In the genomic region with DNA sequence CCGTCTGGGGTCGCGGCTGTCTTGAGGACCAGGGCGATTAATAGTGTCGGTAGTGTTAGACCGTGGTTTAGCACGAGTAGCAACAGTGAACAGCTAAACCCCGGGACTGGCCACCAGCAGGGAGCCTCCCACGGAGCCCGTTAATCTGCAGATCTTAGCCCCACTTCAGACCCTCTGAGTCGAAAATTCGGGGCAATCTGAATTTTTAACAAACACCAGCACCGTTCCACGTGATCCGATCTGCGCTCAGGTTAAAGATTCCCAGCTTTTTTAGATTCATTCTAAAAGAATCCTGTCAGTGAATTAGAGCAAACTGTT, we compare ENCODE assay signal across 8 cellular contexts. TPM values are rescaled to one million over a fixed set of nuclear protein-coding genes. Genes with fewer than 3 reads are reported as not detected.
A peak's percentile ranks its signal among the peaks of the same experiment; 100 is the strongest.
DNase-seq lines count a peak whose midpoint lies in the region; ATAC-seq and TF ChIP-seq lines count a peak whose summit lies in the region.

No MANE protein-coding gene starts in this region.

- H3K9me3 ChIP-seq in AG04450 (ENCODE audit: control insufficient read depth, insufficient read depth, low read length) (no peaks in the 10 kb centered on the region; the same call in 1 of the 2 replicates), HUES64 (ENCODE audit: insufficient read depth, low read depth, low read length) (no peaks in the 10 kb centered on the region), muscle layer of colon (ENCODE audit: low read length) (no peaks in the 10 kb centered on the region)

- no peaks in the 10 kb centered on the region for H3K27me3 Mint-ChIP-seq in MCF 10A (ENCODE audit: insufficient read depth, unreplicated experiment)

- H3K27ac Mint-ChIP-seq in MCF 10A (ENCODE audit: low read depth, unreplicated experiment) = peak overlapping the region; percentile 93

- H3K36me3 Mint-ChIP-seq in MCF 10A (ENCODE audit: insufficient read depth, unreplicated experiment) = peaks cover 26% of the 10 kb centered on the region

- no peaks in the 10 kb centered on the region for H3K9me3 Mint-ChIP-seq in MCF 10A (ENCODE audit: unreplicated experiment)

- BruUV-seq in MCF 10A (replicated peaks; lab: Mats Ljungman, UMichigan) = TSS peak; percentile 93

- H3K4me1 ChIP-seq in HUES64 (ENCODE audit: insufficient read depth, low read length) (peaks cover 9% of the 10 kb centered on the region), muscle layer of colon (ENCODE audit: insufficient read depth, low read length) (peaks cover 27% of the 10 kb centered on the region)

- ATAC-seq in HG03457 (IDR thresholded peaks at IDR 0.05; ENCODE audit: unreplicated experiment) = no peak

- H3K9ac ChIP-seq in HUES64 (ENCODE audit: low read depth, low read length) = peak overlapping the region; percentile 97
- peak overlapping the region; percentile 45 for H3K9ac ChIP-seq in muscle layer of colon (ENCODE audit: low read length)

- peaks cover 5% of the 10 kb centered on the region for H3K4me1 Mint-ChIP-seq in MCF 10A (ENCODE audit: insufficient read depth, unreplicated experiment)

- POLR2A ChIA-PET in AG04450 (lab: Yijun Ruan, JAX) (interaction anchor here (0.6 to 0.7 kb wide), 3 partner anchors 43 to 166 kb away, joined by 3 to 6 read pairs (median 5); no protein-coding TSS in a partner anchor), MCF 10A (lab: Yijun Ruan, JAX) (interaction anchor here (0.6 to 3.4 kb wide), 13 partner anchors 9 to 182 kb away, joined by 3 to 40 read pairs (median 3); no protein-coding TSS in a partner anchor)

- H3K4me3 Mint-ChIP-seq in MCF 10A (ENCODE audit: unreplicated experiment) = peak overlapping the region; percentile 91

- no peak for DNase-seq in AG04450 (ENCODE audit: low read depth, low spot score)
- no peak for DNase-seq in MCF 10A (ENCODE audit: unreplicated experiment)
- DNase-seq in HT-29 (ENCODE audit: low spot score) = no peak
- DNase-seq in D341Med (ENCODE audit: low spot score) = no peak
- no peak for DNase-seq in NOMO-1 treated with dmso at 0.1 percent for 144 hours (lab: John Stamatoyannopoulos, UW; ENCODE audit: unreplicated experiment)

- CTCF ChIA-PET in AG04450 (lab: Charles Lee) (interaction anchor here (0.7 kb wide), 1 partner anchor 15 kb away, joined by 3 read pairs; no protein-coding TSS in a partner anchor), MCF 10A (lab: Yijun Ruan, JAX) (interaction anchor here (0.5 to 1.3 kb wide), 3 partner anchors 13 to 51 kb away, joined by 3 to 4 read pairs (median 3); no protein-coding TSS in a partner anchor)

- TF ChIP-seq CTCF in AG04450 (IDR thresholded peaks at IDR 0.05; ENCODE audit: low read depth, low read length) (no peak), MCF 10A (IDR thresholded peaks at IDR 0.05; ENCODE audit: unreplicated experiment) (no peak)

- H3K27me3 ChIP-seq in AG04450 (ENCODE audit: control insufficient read depth, insufficient read depth, low read length) (no peaks in the 10 kb centered on the region), HUES64 (ENCODE audit: insufficient read depth, low read length) (no peaks in the 10 kb centered on the region), muscle layer of colon (ENCODE audit: control insufficient read depth in 1 of 2, insufficient read depth in 2 of 2, low read length in 2 of 2) (no peaks in the 10 kb centered on the region)

- H3K4me3 ChIP-seq in AG04450 (ENCODE audit: low read depth, low read length) (peak overlapping the region; percentile 95), HUES64 (ENCODE audit: low read length) (peak overlapping the region; percentile 95), muscle layer of colon (ENCODE audit: low read depth in 1 of 2, low read length in 2 of 2) (peak overlapping the region; percentile 93 to 95)

- intact Hi-C loops in MCF 10A (cut with micrococcal nuclease) = no loop called here

- peaks cover 21% of the 10 kb centered on the region for H3K36me3 ChIP-seq in HUES64 (ENCODE audit: insufficient read depth, low read length)
- H3K36me3 ChIP-seq in muscle layer of colon (ENCODE audit: insufficient read depth, low read length) = no peaks in the 10 kb centered on the region

- WGBS in HUES64 = 10% methylated on average over 16 of the region's 16 CpGs

- peak overlapping the region; percentile 49 for H3K27ac ChIP-seq in AG04450 (ENCODE audit: low read depth, low read length)
- peak overlapping the region; percentile 77 for H3K27ac ChIP-seq in HUES64 (ENCODE audit: low read depth, low read length)
- H3K27ac ChIP-seq in muscle layer of colon (ENCODE audit: low read depth, low read length) = peak overlapping the region; percentile 87

RNA-seq across cellular contexts. Expression of a gene that starts 0.5 kb away (rescaled TPM):
- 805 and 937 TPM in 2 replicates for polyA plus RNA-seq in AG04450 (2011; rRNA removed)
- 626 and 633 TPM in 2 replicates for polyA minus RNA-seq in AG04450 (2011; rRNA and poly(A)+ RNA removed)
- polyA plus RNA-seq in HUES64 (2013, experiment 1 of 2) = 558 TPM
- polyA plus RNA-seq in HUES64 (2013, experiment 2 of 2) = 590 TPM
- 363 and 458 TPM in 2 replicates for total RNA-seq in MCF 10A (2022)
- 240 and 262 TPM in 2 replicates for total RNA-seq in HT-29 (2014; rRNA removed; shearing (Covaris generic))

RNA-seq across cellular contexts. Expression of a gene that starts 5.6 kb away (rescaled TPM):
- 35.8 and 39.8 TPM in 2 replicates for polyA plus RNA-seq in AG04450 (2011; rRNA removed)
- polyA minus RNA-seq in AG04450 (2011; rRNA and poly(A)+ RNA removed) = 10.4 and 14.5 TPM in 2 replicates
- 110 TPM for polyA plus RNA-seq in HUES64 (2013, experiment 1 of 2)
- polyA plus RNA-seq in HUES64 (2013, experiment 2 of 2) = 110 TPM
- 14.9 and 21.6 TPM in 2 replicates for total RNA-seq in MCF 10A (2022)
- total RNA-seq in HT-29 (2014; rRNA removed; shearing (Covaris generic)) = 21.3 and 25.4 TPM in 2 replicates

RNA-seq across cellular contexts. Expression of a gene that starts 26.5 kb away (rescaled TPM):
- polyA plus RNA-seq in AG04450 (2011; rRNA removed) = 11.0 and 12.6 TPM in 2 replicates
- 7.7 and 8.1 TPM in 2 replicates for polyA minus RNA-seq in AG04450 (2011; rRNA and poly(A)+ RNA removed)
- polyA plus RNA-seq in HUES64 (2013, experiment 1 of 2) = 2.2 TPM
- 2.7 TPM for polyA plus RNA-seq in HUES64 (2013, experiment 2 of 2)
- 27.8 and 27.9 TPM in 2 replicates for total RNA-seq in MCF 10A (2022)
- 0.13 TPM in 1 of 2 replicates, not detected in the other for total RNA-seq in HT-29 (2014; rRNA removed; shearing (Covaris generic))

Comparison
In these comparisons a context has a peak if more than half of its experiments do, and no peak if none do; other contexts are left out.
1. RNA of a gene that starts 26.5 kb away (total RNA-seq): 27.8 to 27.9 TPM in MCF 10A; 0.13 TPM in HT-29; every median in the first group is over 10 times any median in the second.
2. Peak in every context shown above with its lines, with median percentiles within 50 percentile points of each other: H3K27ac ChIP-seq and H3K4me3 ChIP-seq.